ENCODE assay signal across 23 cellular contexts in genomic region chr6:8837343-8837742, GRCh38.
"Had no signal": no experiment of that assay in that cellular context is flagged by ENCODE, and none has a peak within 500 bp of the region (broad histone marks: within the 10 kb centered on the region; RNA-seq: fewer than 3 reads in every experiment).

No MANE protein-coding gene starts in this region.

- H3K27me3 Mint-ChIP-seq: T-cell had no signal

- ATAC-seq: Panc1, PC-3, T-cell had no signal

- H3K4me2 ChIP-seq: SK-N-SH had no signal

- H3K9ac ChIP-seq: SK-N-SH had no signal

- H3K36me3 Mint-ChIP-seq: T-cell had no signal

- H3K27ac Mint-ChIP-seq: T-cell had no signal

- H3K9me3 ChIP-seq: SK-N-SH had no signal

- H3K27ac ChIP-seq: RWPE1 had no signal

- DNase-seq: KBM-7; MV-4-11; NCI-H1048; NCI-H1105; NCI-H1436 treated with DMSO at 0.1 percent for 48 hours; NCI-H1694; NCI-H187 treated with DMSO at 0.1 percent for 48 hours; NCI-H2081; NCI-H2107; NCI-H2171 treated with DMSO at 0.1 percent for 48 hours; NCI-H345; NCI-H446 treated with DMSO at 0.1 percent for 48 hours; NCI-H510A treated with DMSO at 0.1 percent for 48 hours; NCI-H526; NCI-H748 treated with DMSO at 0.1 percent for 48 hours; NK-92 treated with Interleukin-12 subunit alpha and Interleukin-12 subunit beta, amount 100 ng/mL, for 24 hours; PC-3; SHP77; SK-N-SH; SW 1271; T-cell had no signal

- H3K4me3 Mint-ChIP-seq: T-cell had no signal

- H3K4me1 Mint-ChIP-seq: T-cell had no signal
